8 cellular contexts compared by ENCODE assay signal in genomic region chr13:94433055-94433947, GRCh38. TPM values are rescaled to one million over a fixed set of nuclear protein-coding genes. Genes with fewer than 3 reads are reported as not detected.
DNase-seq lines count a peak whose midpoint lies in the region; ATAC-seq and TF ChIP-seq lines count a peak whose summit lies in the region.

No MANE protein-coding gene starts in this region.

- no TSS peak for BruUV-seq in Calu3 (replicated peaks; lab: Mats Ljungman, UMichigan)

- no peaks in the 10 kb centered on the region for H3K36me3 Mint-ChIP-seq in Calu3 (ENCODE audit: insufficient read depth, unreplicated experiment)

- H3K4me1 Mint-ChIP-seq in Calu3 (ENCODE audit: low read depth, unreplicated experiment) = no peaks in the 10 kb centered on the region

- H2AFZ ChIP-seq in DND-41 (ENCODE audit: low read depth, low read length) = no peak overlapping the region

- no peaks in the 10 kb centered on the region for H3K27me3 ChIP-seq in DND-41 (ENCODE audit: insufficient read depth, low read length, poor library complexity)

- intact Hi-C loops in Calu3 (cut with micrococcal nuclease; ENCODE audit: unreplicated experiment) = loop anchor here (10.0 kb wide), 1 partner anchor 112 kb away; no protein-coding TSS in a partner anchor

- CTCF ChIA-PET in Calu3 (lab: Charles Lee) = no interaction called here

- no peak overlapping the region for H3K27ac Mint-ChIP-seq in Calu3 (ENCODE audit: unreplicated experiment)

- no peak overlapping the region for H3K27ac ChIP-seq in DND-41 (ENCODE audit: low read length)

- no peak overlapping the region for H3K4me3 ChIP-seq in DND-41 (ENCODE audit: low read depth in 1 of 2, low read length in 2 of 2)

- no peak overlapping the region for H3K9ac ChIP-seq in DND-41 (ENCODE audit: low read depth, low read length)

- H4K20me1 ChIP-seq in DND-41 (ENCODE audit: insufficient read depth, low read length) = no peaks in the 10 kb centered on the region

- H3K9me3 Mint-ChIP-seq in Calu3 (ENCODE audit: low read depth, unreplicated experiment) = no peaks in the 10 kb centered on the region

- TF ChIP-seq CTCF in DND-41 (IDR thresholded peaks at IDR 0.05; ENCODE audit: borderline replicate concordance, extremely low read depth, low read length, poor library complexity, severe bottlenecking) (no peak), Calu3 (IDR thresholded peaks at IDR 0.05; ENCODE audit: unreplicated experiment) (no peak)

- no peaks in the 10 kb centered on the region for H3K79me2 ChIP-seq in DND-41 (ENCODE audit: insufficient read depth, low read length)

- H3K9me3 ChIP-seq in DND-41 (ENCODE audit: insufficient read depth, low read length, severe bottlenecking) = no peaks in the 10 kb centered on the region

- H3K4me3 Mint-ChIP-seq in Calu3 (ENCODE audit: low read depth, unreplicated experiment) = no peak overlapping the region

- no peak overlapping the region for H3K4me2 ChIP-seq in DND-41 (ENCODE audit: insufficient read depth, low read length)

- ATAC-seq in DND-41 (ENCODE audit: insufficient read depth, low read depth) (no peak), GM21825 (IDR thresholded peaks at IDR 0.05; ENCODE audit: unreplicated experiment) (peak; percentile 78)

- H3K36me3 ChIP-seq in DND-41 (ENCODE audit: insufficient read depth, low read length) = no peaks in the 10 kb centered on the region

- H3K27me3 Mint-ChIP-seq in Calu3 (ENCODE audit: unreplicated experiment) = no peaks in the 10 kb centered on the region

- DNase-seq in DND-41 = peak; percentile 7
- DNase-seq in NCI-H187 treated with DMSO at 0.1 percent for 48 hours (lab: John Stamatoyannopoulos, UW) = peak; percentile 86
- DNase-seq in germinal center (ENCODE audit: low spot score) = peak; percentile 4
- no peak for DNase-seq in inferior parietal cortex (ENCODE audit: extremely low spot score)
- no peak for DNase-seq in DMS53 (lab: John Stamatoyannopoulos, UW)
- DNase-seq in Calu3 = no peak
- no peak for DNase-seq in cortex of kidney (lab: John Stamatoyannopoulos, UW)

- H3K4me1 ChIP-seq in DND-41 (ENCODE audit: insufficient read depth, low read length) = no peaks in the 10 kb centered on the region; the same call in 1 of the 2 replicates

RNA-seq across cellular contexts. Expression of gene DCT, which starts 46.2 kb away (rescaled TPM):
- not detected in 2 replicates for total RNA-seq in Calu3 (2022)

Comparison
In these comparisons a context has a peak if more than half of its experiments do, and no peak if none do; other contexts are left out.
1. DNase-seq: peak in DND-41 (single experiment), NCI-H187 treated with DMSO at 0.1 percent for 48 hours (single experiment) and germinal center (single experiment); none in inferior parietal cortex (single experiment), DMS53 (single experiment), Calu3 (single experiment) and cortex of kidney (single experiment).